8 cellular contexts compared by ENCODE assay signal in the genomic region with DNA sequence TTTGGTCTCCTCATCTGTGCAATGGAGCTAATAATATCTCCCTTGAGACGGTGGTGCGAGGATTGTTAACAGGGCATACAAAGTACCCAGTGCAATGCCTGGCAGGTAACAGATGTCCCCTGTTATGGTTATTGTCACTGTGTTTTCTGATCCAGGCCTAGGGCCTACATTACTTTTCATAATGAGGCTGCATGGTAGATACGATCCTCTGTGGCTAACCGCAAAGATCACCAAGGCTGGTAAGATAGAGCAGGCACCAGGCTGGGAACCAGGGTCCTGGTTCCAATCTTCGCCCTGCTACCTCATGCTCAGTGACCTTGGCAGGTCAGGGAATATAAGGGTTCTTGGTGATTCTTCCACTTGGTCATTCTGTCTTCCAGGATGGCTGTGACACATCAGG. TPM values are rescaled to one million over a fixed set of nuclear protein-coding genes. Genes with fewer than 3 reads are reported as not detected.
"Had no signal": no experiment of that assay in that cellular context is flagged by ENCODE, and none has a peak within 500 bp of the region (broad histone marks: within the 10 kb centered on the region; RNA-seq: fewer than 3 reads in every experiment).

No MANE protein-coding gene starts in this region.

- H3K4me3 ChIP-seq: GM23338, K562 had no signal

- DNase-seq: H9, HCEC 1CT had no signal

- H3K4me2 ChIP-seq: GM23338 had no signal

- ATAC-seq: GM23338, HepG2, K562 had no signal

- H3K27ac Mint-ChIP-seq: GM23338, H9, IgD-negative memory B cell had no signal

- H3K9me3 Mint-ChIP-seq: IgD-negative memory B cell had no signal

- H3K4me3 Mint-ChIP-seq: GM23338, H9, IgD-negative memory B cell had no signal

- H3K4me1 Mint-ChIP-seq: GM23338, H9, IgD-negative memory B cell had no signal

- H2AFZ ChIP-seq: GM23338 had no signal

- H3K27ac ChIP-seq: HL-60 had no signal

RNA-seq across cellular contexts. Expression of a gene that starts 22.7 kb away (rescaled TPM):
- total RNA-seq: HepG2, HT1080, K562 had no signal
- polyA plus RNA-seq: HepG2, IgD-negative memory B cell, K562 had no signal
